Comparison of ENCODE assay signal across 22 cellular contexts in the genomic region with DNA sequence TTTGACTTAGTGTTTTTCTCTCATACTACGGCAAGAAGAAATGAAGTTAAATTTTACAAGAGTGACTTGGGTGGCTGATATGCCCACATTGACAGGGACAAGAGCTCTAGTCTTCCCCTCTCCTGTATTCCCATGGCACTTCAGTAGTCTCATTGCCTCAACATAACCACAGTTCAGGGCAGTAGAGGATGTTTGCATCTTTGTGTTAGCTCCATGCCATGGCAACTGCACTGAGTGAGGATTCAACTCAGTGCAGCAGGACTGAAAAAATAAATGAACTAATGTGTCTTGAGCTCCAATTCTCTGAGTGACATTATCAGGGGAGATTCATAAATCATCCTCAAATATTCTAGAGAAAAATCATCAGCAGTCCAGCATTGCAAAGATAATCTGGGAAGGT.
A peak's percentile ranks its signal among the peaks of the same experiment; 100 is the strongest.
DNase-seq lines count a peak whose midpoint lies in the region; ATAC-seq and TF ChIP-seq lines count a peak whose summit lies in the region.
"Had no signal": no experiment of that assay in that cellular context is flagged by ENCODE, and none has a peak within 500 bp of the region (broad histone marks: within the 10 kb centered on the region; RNA-seq: fewer than 3 reads in every experiment).

No MANE protein-coding gene starts in this region.

- peaks cover 0 to 3% of the 10 kb centered on the region in 2 experiments for H3K36me3 ChIP-seq in SK-N-SH (replicated peaks in 1 of 2; ENCODE audit: control insufficient read depth in 1 of 2, insufficient read depth in 2 of 2, low read length in 1 of 2)

- peaks cover 53% of the 10 kb centered on the region for H3K79me2 ChIP-seq in SK-N-SH (ENCODE audit: insufficient read depth)

- H3K27ac ChIP-seq in SK-N-SH (ENCODE audit: low read depth in 2 of 2, low read length in 1 of 2): no peak overlapping the region
- H3K27ac ChIP-seq: BLaER1 treated with 17β-estradiol and CSF1 and Interleukin-3, amounts not matched to agents 10 nM and 100 nM; SK-N-MC had no signal

- peaks cover 5% of the 10 kb centered on the region for H3F3A ChIP-seq in SK-N-SH (replicated peaks; ENCODE audit: insufficient read depth)

- no peak for TF ChIP-seq EP300 in SK-N-SH (IDR thresholded peaks at IDR 0.05; ENCODE audit: borderline replicate concordance in 1 of 2, low read depth in 1 of 2, low read length in 1 of 2)

- WGBS in SK-N-SH (ENCODE audit: low lambda C conversion rate): 88% methylated on average over 1 of the region's 1 CpG

- peak; percentile 34; the same call in 1 of the 3 replicates for ATAC-seq in SK-N-SH treated with all-trans-retinoic acid at 6 μM for 48 hours
- ATAC-seq in GM18909 (IDR thresholded peaks at IDR 0.05; ENCODE audit: poor library complexity, unreplicated experiment): no peak
- no peak for ATAC-seq in HG03521 (IDR thresholded peaks at IDR 0.05; ENCODE audit: unreplicated experiment)
- ATAC-seq: Panc1, Right ventricle myocardium inferior had no signal

- H3K9me3 ChIP-seq in SK-N-SH: no peaks in the 10 kb centered on the region

- DNase-seq in SK-N-SH: no peak
- peak; percentile 2 for DNase-seq in RPMI7951 (ENCODE audit: low read depth)
- DNase-seq in kidney tubule cell (ENCODE audit: low spot score): peak; percentile 5
- peak; percentile 11 for DNase-seq in renal cortical epithelial cell (ENCODE audit: low read depth)
- no peak for DNase-seq in SHP77 (lab: John Stamatoyannopoulos, UW)
- DNase-seq: CD8-positive, alpha-beta memory T cell; DND-41; GDM1; H7; IMR-90; Kasumi-1; NCI-H1436 treated with DMSO at 0.1 percent for 48 hours; NCI-H2081; NCI-H2227 treated with DMSO at 0.1 percent for 48 hours; NCI-H524 had no signal

- no peak overlapping the region for H3K4me2 ChIP-seq in SK-N-SH
- H3K4me2 ChIP-seq: BLaER1 treated with 17β-estradiol and CSF1 and Interleukin-3, amounts not matched to agents 10 nM and 100 nM had no signal

- H3K4me1 ChIP-seq in SK-N-SH (ENCODE audit: control insufficient read depth in 1 of 2, insufficient read depth in 2 of 2, low read depth in 1 of 2, low read length in 1 of 2): peaks cover 4 to 9% of the 10 kb centered on the region in 2 experiments; a peak in 2 of 4 replicates

- CTCF ChIA-PET in SK-N-SH (lab: Yijun Ruan, JAX): interaction anchor here (0.7 to 1.3 kb wide), 3 partner anchors 9 to 29 kb away, joined by 3 to 5 read pairs (median 3); no protein-coding TSS in a partner anchor

- no peak overlapping the region for H3K4me3 ChIP-seq in SK-N-SH (ENCODE audit: low read depth in 2 of 2, low read length in 1 of 2)
- H3K4me3 ChIP-seq: BLaER1 treated with 17β-estradiol and CSF1 and Interleukin-3, amounts not matched to agents 10 nM and 100 nM; SK-N-MC had no signal

- POLR2A ChIA-PET in SK-N-SH (lab: Yijun Ruan, JAX): no interaction called here

- TF ChIP-seq CTCF in SK-N-SH (IDR thresholded peaks at IDR 0.05): no peak

- H3K27me3 ChIP-seq in SK-N-SH (ENCODE audit: insufficient read depth): no peaks in the 10 kb centered on the region
- H3K27me3 ChIP-seq: BLaER1 treated with 17β-estradiol and CSF1 and Interleukin-3, amounts not matched to agents 10 nM and 100 nM had no signal

- TF ChIP-seq RAD21 in SK-N-SH (IDR thresholded peaks at IDR 0.05; ENCODE audit: low read length): no peak

- H4K20me1 ChIP-seq in SK-N-SH (ENCODE audit: insufficient read depth): peaks cover 15% of the 10 kb centered on the region; the same call in 1 of the 2 replicates

- H3K9me2 ChIP-seq in SK-N-SH: no peaks in the 10 kb centered on the region

- H3K9ac ChIP-seq in SK-N-SH: no peak overlapping the region
- H3K9ac ChIP-seq: BLaER1 treated with 17β-estradiol and CSF1 and Interleukin-3, amounts not matched to agents 10 nM and 100 nM had no signal

- H2AFZ ChIP-seq in SK-N-SH (ENCODE audit: low read depth): no peak overlapping the region

TF ChIP-seq in SK-N-SH treated with all-trans-retinoic acid at 6 μM for 48 hours, 23 proteins besides CTCF, POLR2A, EP300 and RAD21:
- TF ChIP-seq TOX (CRISPR knock-in tag; IDR thresholded peaks at IDR 0.05; ENCODE audit: borderline replicate concordance) (no peak), ZFP30 (CRISPR knock-in tag; IDR thresholded peaks at IDR 0.05) (no peak), ZC3H10 (CRISPR knock-in tag; IDR thresholded peaks at IDR 0.05) (no peak), ZNF70 (CRISPR knock-in tag; IDR thresholded peaks at IDR 0.05) (no peak), ZFP3 (CRISPR knock-in tag; IDR thresholded peaks at IDR 0.05) (no peak)
- TF ChIP-seq, protein P1, sequence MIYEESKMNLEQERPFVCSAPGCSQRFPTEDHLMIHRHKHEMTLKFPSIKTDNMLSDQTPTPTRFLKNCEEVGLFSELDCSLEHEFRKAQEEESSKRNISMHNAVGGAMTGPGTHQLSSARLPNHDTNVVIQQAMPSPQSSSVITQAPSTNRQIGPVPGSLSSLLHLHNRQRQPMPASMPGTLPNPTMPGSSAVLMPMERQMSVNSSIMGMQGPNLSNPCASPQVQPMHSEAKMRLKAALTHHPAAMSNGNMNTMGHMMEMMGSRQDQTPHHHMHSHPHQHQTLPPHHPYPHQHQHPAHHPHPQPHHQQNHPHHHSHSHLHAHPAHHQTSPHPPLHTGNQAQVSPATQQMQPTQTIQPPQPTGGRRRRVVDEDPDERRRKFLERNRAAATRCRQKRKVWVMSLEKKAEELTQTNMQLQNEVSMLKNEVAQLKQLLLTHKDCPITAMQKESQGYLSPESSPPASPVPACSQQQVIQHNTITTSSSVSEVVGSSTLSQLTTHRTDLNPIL (CRISPR knock-in tag; IDR thresholded peaks at IDR 0.05; ENCODE audit: low read depth): no peak

TF ChIP-seq in SK-N-SH, 30 proteins besides CTCF, POLR2A, EP300 and RAD21 (continues in another document):
- TF ChIP-seq SMC3 (IDR thresholded peaks at IDR 0.05; ENCODE audit: low read depth, low read length): no peak
- TF ChIP-seq MEF2A (IDR thresholded peaks at IDR 0.05; ENCODE audit: borderline replicate concordance, low read depth): no peak
- TF ChIP-seq GABPA (IDR thresholded peaks at IDR 0.05; ENCODE audit: low read depth): no peak
- TF ChIP-seq, protein P2, sequence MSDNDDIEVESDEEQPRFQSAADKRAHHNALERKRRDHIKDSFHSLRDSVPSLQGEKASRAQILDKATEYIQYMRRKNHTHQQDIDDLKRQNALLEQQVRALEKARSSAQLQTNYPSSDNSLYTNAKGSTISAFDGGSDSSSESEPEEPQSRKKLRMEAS (IDR thresholded peaks at IDR 0.05; ENCODE audit: low read depth): no peak
- no peak for TF ChIP-seq NFIC (IDR thresholded peaks at IDR 0.05; ENCODE audit: borderline replicate concordance)
- TF ChIP-seq RXRA (IDR thresholded peaks at IDR 0.05; ENCODE audit: borderline replicate concordance, low read depth): no peak
- no peak for TF ChIP-seq EZH2phosphoT487 (IDR thresholded peaks at IDR 0.05; ENCODE audit: borderline replicate concordance, low read depth)
- TF ChIP-seq, protein P3, sequence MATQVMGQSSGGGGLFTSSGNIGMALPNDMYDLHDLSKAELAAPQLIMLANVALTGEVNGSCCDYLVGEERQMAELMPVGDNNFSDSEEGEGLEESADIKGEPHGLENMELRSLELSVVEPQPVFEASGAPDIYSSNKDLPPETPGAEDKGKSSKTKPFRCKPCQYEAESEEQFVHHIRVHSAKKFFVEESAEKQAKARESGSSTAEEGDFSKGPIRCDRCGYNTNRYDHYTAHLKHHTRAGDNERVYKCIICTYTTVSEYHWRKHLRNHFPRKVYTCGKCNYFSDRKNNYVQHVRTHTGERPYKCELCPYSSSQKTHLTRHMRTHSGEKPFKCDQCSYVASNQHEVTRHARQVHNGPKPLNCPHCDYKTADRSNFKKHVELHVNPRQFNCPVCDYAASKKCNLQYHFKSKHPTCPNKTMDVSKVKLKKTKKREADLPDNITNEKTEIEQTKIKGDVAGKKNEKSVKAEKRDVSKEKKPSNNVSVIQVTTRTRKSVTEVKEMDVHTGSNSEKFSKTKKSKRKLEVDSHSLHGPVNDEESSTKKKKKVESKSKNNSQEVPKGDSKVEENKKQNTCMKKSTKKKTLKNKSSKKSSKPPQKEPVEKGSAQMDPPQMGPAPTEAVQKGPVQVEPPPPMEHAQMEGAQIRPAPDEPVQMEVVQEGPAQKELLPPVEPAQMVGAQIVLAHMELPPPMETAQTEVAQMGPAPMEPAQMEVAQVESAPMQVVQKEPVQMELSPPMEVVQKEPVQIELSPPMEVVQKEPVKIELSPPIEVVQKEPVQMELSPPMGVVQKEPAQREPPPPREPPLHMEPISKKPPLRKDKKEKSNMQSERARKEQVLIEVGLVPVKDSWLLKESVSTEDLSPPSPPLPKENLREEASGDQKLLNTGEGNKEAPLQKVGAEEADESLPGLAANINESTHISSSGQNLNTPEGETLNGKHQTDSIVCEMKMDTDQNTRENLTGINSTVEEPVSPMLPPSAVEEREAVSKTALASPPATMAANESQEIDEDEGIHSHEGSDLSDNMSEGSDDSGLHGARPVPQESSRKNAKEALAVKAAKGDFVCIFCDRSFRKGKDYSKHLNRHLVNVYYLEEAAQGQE (IDR thresholded peaks at IDR 0.05; ENCODE audit: low read depth, low read length): no peak
- no peak for TF ChIP-seq MXI1 (IDR thresholded peaks at IDR 0.05; ENCODE audit: low read depth, low read length)
- no peak for TF ChIP-seq TCF12 (IDR thresholded peaks at IDR 0.05)
- no peak for TF ChIP-seq YY1 (IDR thresholded peaks at IDR 0.05; ENCODE audit: low read depth)
- TF ChIP-seq FOSL2 (IDR thresholded peaks at IDR 0.05; ENCODE audit: borderline replicate concordance, low read depth): no peak
- TF ChIP-seq ELF1 (IDR thresholded peaks at IDR 0.05): no peak
- no peak for TF ChIP-seq GATA2 (CRISPR knock-in tag; IDR thresholded peaks at IDR 0.05)
- TF ChIP-seq, protein P4, sequence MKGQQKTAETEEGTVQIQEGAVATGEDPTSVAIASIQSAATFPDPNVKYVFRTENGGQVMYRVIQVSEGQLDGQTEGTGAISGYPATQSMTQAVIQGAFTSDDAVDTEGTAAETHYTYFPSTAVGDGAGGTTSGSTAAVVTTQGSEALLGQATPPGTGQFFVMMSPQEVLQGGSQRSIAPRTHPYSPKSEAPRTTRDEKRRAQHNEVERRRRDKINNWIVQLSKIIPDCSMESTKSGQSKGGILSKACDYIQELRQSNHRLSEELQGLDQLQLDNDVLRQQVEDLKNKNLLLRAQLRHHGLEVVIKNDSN (IDR thresholded peaks at IDR 0.05; ENCODE audit: borderline replicate concordance, low read depth): no peak
- no peak for TF ChIP-seq TAF1 (IDR thresholded peaks at IDR 0.05; ENCODE audit: borderline replicate concordance, low read depth, low read length)
- no peak for TF ChIP-seq TEAD4 (IDR thresholded peaks at IDR 0.05; ENCODE audit: borderline replicate concordance, insufficient read depth)
- TF ChIP-seq, protein P5, sequence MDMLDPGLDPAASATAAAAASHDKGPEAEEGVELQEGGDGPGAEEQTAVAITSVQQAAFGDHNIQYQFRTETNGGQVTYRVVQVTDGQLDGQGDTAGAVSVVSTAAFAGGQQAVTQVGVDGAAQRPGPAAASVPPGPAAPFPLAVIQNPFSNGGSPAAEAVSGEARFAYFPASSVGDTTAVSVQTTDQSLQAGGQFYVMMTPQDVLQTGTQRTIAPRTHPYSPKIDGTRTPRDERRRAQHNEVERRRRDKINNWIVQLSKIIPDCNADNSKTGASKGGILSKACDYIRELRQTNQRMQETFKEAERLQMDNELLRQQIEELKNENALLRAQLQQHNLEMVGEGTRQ (IDR thresholded peaks at IDR 0.05; ENCODE audit: borderline replicate concordance, low read depth, low read length): no peak

Comparison
In these comparisons a context has a peak if more than half of its experiments do, and no peak if none do; other contexts are left out.
1. DNase-seq: peak in RPMI7951 (single experiment), kidney tubule cell (single experiment) and renal cortical epithelial cell (single experiment); none in SK-N-SH (single experiment) and SHP77 (0 of 2).